14 cellular contexts compared by ENCODE assay signal in genomic region chr20:60087563-60088105, GRCh38.
DNase-seq lines count a peak whose midpoint lies in the region; ATAC-seq, FAIRE-seq and TF ChIP-seq lines count a peak whose summit lies in the region.
"Had no signal": no experiment of that assay in that cellular context is flagged by ENCODE, and none has a peak within 500 bp of the region (broad histone marks: within the 10 kb centered on the region; RNA-seq: fewer than 3 reads in every experiment).

No MANE protein-coding gene starts in this region.

- H3K9me3 Mint-ChIP-seq in activated CD8-positive, alpha-beta T cell treated with anti-CD3 and anti-CD28 coated beads for 36 hours: peaks cover 1% of the 10 kb centered on the region

- no peak for FAIRE-seq in GM12891 (lab: Jason Lieb, UNC)

- DNase-seq in left cardiac atrium: peak; percentile 35
- DNase-seq in right atrium auricular region (ENCODE audit: low spot score): no peak
- DNase-seq in activated CD8-positive, alpha-beta T cell treated with anti-CD3 and anti-CD28 coated beads for 36 hours: no peak
- DNase-seq in islet precursor cell: peak; percentile 38
- DNase-seq in tibial artery: no peak
- no peak for DNase-seq in GM12891 (ENCODE audit: insufficient read length, low spot score)
- DNase-seq in SHP77 (lab: John Stamatoyannopoulos, UW): no peak
- DNase-seq in MG63: no peak
- DNase-seq: left colon; NCI-H1048; NK-92 treated with Interleukin-12 subunit alpha and Interleukin-12 subunit beta, amount 100 ng/mL, for 24 hours; ovary; SW 1271 had no signal

- no peaks in the 10 kb centered on the region for H3K36me3 ChIP-seq in right atrium auricular region
- H3K36me3 ChIP-seq in tibial artery: no peaks in the 10 kb centered on the region
- no peaks in the 10 kb centered on the region for H3K36me3 ChIP-seq in MG63
- H3K36me3 ChIP-seq: BLaER1, ovary had no signal

- H3K27me3 ChIP-seq in right atrium auricular region: peaks cover 0 to 10% of the 10 kb centered on the region in 2 donors
- H3K27me3 ChIP-seq in tibial artery: peaks cover 0 to 37% of the 10 kb centered on the region in 2 donors
- no peaks in the 10 kb centered on the region for H3K27me3 ChIP-seq in MG63
- H3K27me3 ChIP-seq: ovary had no signal

- peaks cover 40% of the 10 kb centered on the region for H3K27me3 Mint-ChIP-seq in activated CD8-positive, alpha-beta T cell treated with anti-CD3 and anti-CD28 coated beads for 36 hours

- no peak overlapping the region for H3K27ac Mint-ChIP-seq in activated CD8-positive, alpha-beta T cell treated with anti-CD3 and anti-CD28 coated beads for 36 hours

- H3K4me1 ChIP-seq in right atrium auricular region: no peaks in the 10 kb centered on the region
- H3K4me1 ChIP-seq in tibial artery: peaks cover 0 to 3% (median 0%) of the 10 kb centered on the region in 4 donors
- H3K4me1 ChIP-seq: BLaER1 had no signal

- peak in 1 of 2 donors; percentile 22 for ATAC-seq in left cardiac atrium
- ATAC-seq in activated CD8-positive, alpha-beta T cell treated with anti-CD3 and anti-CD28 coated beads for 36 hours: peak; percentile 39
- ATAC-seq: left colon had no signal

- H3K4me1 Mint-ChIP-seq in activated CD8-positive, alpha-beta T cell treated with anti-CD3 and anti-CD28 coated beads for 36 hours (ENCODE audit: low read depth): no peaks in the 10 kb centered on the region

- CTCF ChIA-PET in activated CD8-positive, alpha-beta T cell treated with anti-CD3 and anti-CD28 coated beads for 36 hours (lab: Charles Lee): interaction anchor here (1.1 kb wide), 1 partner anchor 30 kb away, joined by 3 read pairs; no protein-coding TSS in a partner anchor

- intact Hi-C loops in left cardiac atrium (cut with DNase I): no loop called here
- intact Hi-C loops in activated CD8-positive, alpha-beta T cell treated with anti-CD3 and anti-CD28 coated beads for 36 hours (cut with micrococcal nuclease): no loop called here
- intact Hi-C loops in tibial artery (cut with DNase I; ENCODE audit: low total_unique reads): no loop called here

- TF ChIP-seq POLR2A in GM12891 (IDR thresholded peaks at IDR 0.05; ENCODE audit: low read depth, low read length): no peak

- H3K27ac ChIP-seq in right atrium auricular region: no peak overlapping the region
- no peak overlapping the region for H3K27ac ChIP-seq in tibial artery
- H3K27ac ChIP-seq: BLaER1, ovary had no signal

- peak overlapping the region in 1 of 2 donors; percentile 39 for H3K4me3 ChIP-seq in right atrium auricular region
- H3K4me3 ChIP-seq in tibial artery: peak overlapping the region; percentile 16 to 24
- no peak overlapping the region for H3K4me3 ChIP-seq in MG63
- H3K4me3 ChIP-seq: BLaER1, ovary had no signal

- TF ChIP-seq CTCF in right atrium auricular region (IDR thresholded peaks at IDR 0.05) (no peak), tibial artery (IDR thresholded peaks at IDR 0.05) (no peak)
- TF ChIP-seq CTCF in activated CD8-positive, alpha-beta T cell treated with anti-CD3 and anti-CD28 coated beads for 36 hours (IDR thresholded peaks at IDR 0.05): no peak

- H3K9me3 ChIP-seq in right atrium auricular region: no peaks in the 10 kb centered on the region
- H3K9me3 ChIP-seq in tibial artery: no peaks in the 10 kb centered on the region
- peaks cover 2% of the 10 kb centered on the region; the same call in 1 of the 2 replicates for H3K9me3 ChIP-seq in MG63
- H3K9me3 ChIP-seq: ovary had no signal

- no peaks in the 10 kb centered on the region for H3K36me3 Mint-ChIP-seq in activated CD8-positive, alpha-beta T cell treated with anti-CD3 and anti-CD28 coated beads for 36 hours (ENCODE audit: low read depth)

- H3K4me3 Mint-ChIP-seq in activated CD8-positive, alpha-beta T cell treated with anti-CD3 and anti-CD28 coated beads for 36 hours: peak overlapping the region; percentile 44

- POLR2A ChIA-PET in activated CD8-positive, alpha-beta T cell treated with anti-CD3 and anti-CD28 coated beads for 36 hours (lab: Charles Lee): no interaction called here

TF ChIP-seq in GM12891, 5 proteins besides CTCF, POLR2A, EP300 and RAD21:
- TF ChIP-seq TAF1 (IDR thresholded peaks at IDR 0.05; ENCODE audit: low read depth, low read length) (no peak), POU2F2 (IDR thresholded peaks at IDR 0.05; ENCODE audit: low read depth, low read length) (no peak), SPI1 (IDR thresholded peaks at IDR 0.05; ENCODE audit: low read depth, low read length) (no peak), POLR2AphosphoS5 (IDR thresholded peaks at IDR 0.05; ENCODE audit: low read depth, low read length) (no peak), PAX5 (IDR thresholded peaks at IDR 0.05; ENCODE audit: insufficient read depth, low read length, severe bottlenecking) (no peak)

Comparison
In these comparisons a context has a peak if more than half of its experiments do, and no peak if none do; other contexts are left out.
1. DNase-seq: peak in left cardiac atrium (single experiment) and islet precursor cell (single experiment); none in right atrium auricular region (single experiment), activated CD8-positive, alpha-beta T cell treated with anti-CD3 and anti-CD28 coated beads for 36 hours (single experiment), tibial artery (0 of 2), GM12891 (single experiment), SHP77 (0 of 2) and MG63 (single experiment).